ENCODE assay signal across 11 cellular contexts in genomic region chr2:42195559-42195958, GRCh38. TPM values are rescaled to one million over a fixed set of nuclear protein-coding genes. Genes with fewer than 3 reads are reported as not detected.
A peak's percentile ranks its signal among the peaks of the same experiment; 100 is the strongest.
DNase-seq lines count a peak whose midpoint lies in the region; ATAC-seq and TF ChIP-seq lines count a peak whose summit lies in the region.
"Had no signal": no experiment of that assay in that cellular context is flagged by ENCODE, and none has a peak within 500 bp of the region (broad histone marks: within the 10 kb centered on the region; RNA-seq: fewer than 3 reads in every experiment).

No MANE protein-coding gene starts in this region.

- no peak for TF ChIP-seq POLR2A in transverse colon (IDR thresholded peaks at IDR 0.05)
- no peak for TF ChIP-seq POLR2A in lower leg skin (IDR thresholded peaks at IDR 0.05)

- no peaks in the 10 kb centered on the region for H3K36me3 ChIP-seq in transverse colon
- H3K36me3 ChIP-seq: Peyer's patch had no signal

- H3K4me3 Mint-ChIP-seq in activated T-cell treated with anti-CD3 and anti-CD28 coated beads, Interleukin-2, amount 50 U/mL, for 72 hours, result no peak overlapping the region
- no peak overlapping the region for H3K4me3 Mint-ChIP-seq in activated T-cell treated with anti-CD3 and anti-CD28 coated beads, Interleukin-2, amount 50 U/mL, for 4 hours
- no peak overlapping the region for H3K4me3 Mint-ChIP-seq in type B pancreatic cell

- H3K9me3 Mint-ChIP-seq in activated T-cell treated with anti-CD3 and anti-CD28 coated beads, Interleukin-2, amount 50 U/mL, for 72 hours, result peaks cover 0 to 2% of the 10 kb centered on the region in 2 donors
- H3K9me3 Mint-ChIP-seq in activated T-cell treated with anti-CD3 and anti-CD28 coated beads, Interleukin-2, amount 50 U/mL, for 4 hours, result no peaks in the 10 kb centered on the region
- peaks cover 18% of the 10 kb centered on the region for H3K9me3 Mint-ChIP-seq in type B pancreatic cell

- no peaks in the 10 kb centered on the region for H3K36me3 Mint-ChIP-seq in activated T-cell treated with anti-CD3 and anti-CD28 coated beads, Interleukin-2, amount 50 U/mL, for 72 hours (ENCODE audit: insufficient read depth in 2 of 2)
- peaks cover 11% of the 10 kb centered on the region for H3K36me3 Mint-ChIP-seq in activated T-cell treated with anti-CD3 and anti-CD28 coated beads, Interleukin-2, amount 50 U/mL, for 4 hours (ENCODE audit: insufficient read depth)
- H3K36me3 Mint-ChIP-seq in type B pancreatic cell, result peaks cover 26% of the 10 kb centered on the region

- no peak for DNase-seq in activated T-cell treated with anti-CD3 and anti-CD28 coated beads, Interleukin-2, amount 50 U/mL, for 72 hours
- DNase-seq in activated T-cell treated with anti-CD3 and anti-CD28 coated beads, Interleukin-2, amount 50 U/mL, for 4 hours, result no peak
- DNase-seq in fibroblast of pulmonary artery (ENCODE audit: low read depth) (peak; percentile 59), transverse colon (no peak), type B pancreatic cell (ENCODE audit: extremely low spot score, unreplicated experiment) (no peak), lower leg skin (ENCODE audit: low spot score in 2 of 2) (no peak)
- DNase-seq: NCI-H1436 treated with DMSO at 0.1 percent for 48 hours, Peyer's patch had no signal

- in situ Hi-C loops in transverse colon (cut with MboI; ENCODE audit: low pct_ligation_motif_present in 1 of 4, low pct_unique_long_range_greater_than_20kb in 1 of 4, low sequenced_read_pairs in 3 of 4), result loop anchor here in 2 of 4 donors (10.0 kb wide), 1 partner anchor 101 kb away; no protein-coding TSS in a partner anchor

- TF ChIP-seq CTCF in fibroblast of pulmonary artery (IDR thresholded peaks at IDR 0.05; ENCODE audit: low read length, missing control alignments), result no peak
- TF ChIP-seq CTCF in transverse colon (IDR thresholded peaks at IDR 0.05), result no peak
- TF ChIP-seq CTCF in type B pancreatic cell (conservative IDR thresholded peaks at IDR 0.05), result no peak
- no peak for TF ChIP-seq CTCF in lower leg skin (IDR thresholded peaks at IDR 0.05)

- H3K27me3 Mint-ChIP-seq in activated T-cell treated with anti-CD3 and anti-CD28 coated beads, Interleukin-2, amount 50 U/mL, for 72 hours (ENCODE audit: low read depth), result no peaks in the 10 kb centered on the region
- H3K27me3 Mint-ChIP-seq in activated T-cell treated with anti-CD3 and anti-CD28 coated beads, Interleukin-2, amount 50 U/mL, for 4 hours (ENCODE audit: low read depth), result no peaks in the 10 kb centered on the region
- no peaks in the 10 kb centered on the region for H3K27me3 Mint-ChIP-seq in type B pancreatic cell

- no peak for ATAC-seq in activated T-cell treated with anti-CD3 and anti-CD28 coated beads, Interleukin-2, amount 50 U/mL, for 72 hours (replicated peaks in 1 of 2)
- no peak for ATAC-seq in activated T-cell treated with anti-CD3 and anti-CD28 coated beads, Interleukin-2, amount 50 U/mL, for 4 hours
- ATAC-seq in SK-N-SH treated with all-trans-retinoic acid at 6 μM for 48 hours (no peak), HG03565 (IDR thresholded peaks at IDR 0.05; ENCODE audit: unreplicated experiment) (no peak)

- intact Hi-C loops in transverse colon (cut with DNase I; ENCODE audit: low total_unique reads) (no loop called here), lower leg skin (cut with DNase I; ENCODE audit: low total_unique reads) (no loop called here)

- TF ChIP-seq EP300 in transverse colon (IDR thresholded peaks at IDR 0.05; ENCODE audit: low read depth), result no peak

- H3K4me1 ChIP-seq in transverse colon, result peaks cover 19 to 87% (median 52%) of the 10 kb centered on the region in 4 donors

- H3K4me3 ChIP-seq in fibroblast of pulmonary artery (replicated peaks; ENCODE audit: low read depth, low read length) (no peak overlapping the region), transverse colon (no peak overlapping the region), lower leg skin (ENCODE audit: low read depth, poor library complexity, severe bottlenecking) (no peak overlapping the region)
- H3K4me3 ChIP-seq: Peyer's patch, skin epidermis had no signal

- peaks cover 72% of the 10 kb centered on the region for H3K4me1 Mint-ChIP-seq in activated T-cell treated with anti-CD3 and anti-CD28 coated beads, Interleukin-2, amount 50 U/mL, for 72 hours (ENCODE audit: low read depth)
- peaks cover 80% of the 10 kb centered on the region for H3K4me1 Mint-ChIP-seq in activated T-cell treated with anti-CD3 and anti-CD28 coated beads, Interleukin-2, amount 50 U/mL, for 4 hours (ENCODE audit: low read depth)
- peaks cover 40% of the 10 kb centered on the region for H3K4me1 Mint-ChIP-seq in type B pancreatic cell (ENCODE audit: unreplicated experiment)

- H3K27ac Mint-ChIP-seq in activated T-cell treated with anti-CD3 and anti-CD28 coated beads, Interleukin-2, amount 50 U/mL, for 72 hours, result peak overlapping the region; percentile 13
- no peak overlapping the region for H3K27ac Mint-ChIP-seq in type B pancreatic cell

- no peaks in the 10 kb centered on the region for H3K9me3 ChIP-seq in transverse colon
- H3K9me3 ChIP-seq: Peyer's patch had no signal

- peak overlapping the region; percentile 41 to 60 (median 48) for H3K27ac ChIP-seq in transverse colon
- H3K27ac ChIP-seq: skin epidermis had no signal

- no peaks in the 10 kb centered on the region for H3K27me3 ChIP-seq in transverse colon
- H3K27me3 ChIP-seq: Peyer's patch had no signal

TF ChIP-seq in SK-N-SH treated with all-trans-retinoic acid at 6 μM for 48 hours, 23 proteins besides CTCF, POLR2A, EP300 and RAD21 (continues in another document):
- TF ChIP-seq ZFP3 (CRISPR knock-in tag; IDR thresholded peaks at IDR 0.05) (peak; percentile 68; the same call in 1 of the 2 replicates), OSR1 (CRISPR knock-in tag; IDR thresholded peaks at IDR 0.05) (no peak), RARB (CRISPR knock-in tag; IDR thresholded peaks at IDR 0.05) (no peak), TCF4 (CRISPR knock-in tag; IDR thresholded peaks at IDR 0.05; ENCODE audit: borderline replicate concordance) (peak; percentile 49), BACH2 (CRISPR knock-in tag; IDR thresholded peaks at IDR 0.05; ENCODE audit: borderline replicate concordance) (no peak), ISL1 (CRISPR knock-in tag; IDR thresholded peaks at IDR 0.05) (peak; percentile 90), ZFP30 (CRISPR knock-in tag; IDR thresholded peaks at IDR 0.05) (no peak), ZNF565 (CRISPR knock-in tag; conservative IDR thresholded peaks at IDR 0.05; ENCODE audit: low read depth) (no peak), ZNF70 (CRISPR knock-in tag; IDR thresholded peaks at IDR 0.05) (no peak), ESRRG (CRISPR knock-in tag; IDR thresholded peaks at IDR 0.05) (no peak), GLIS3 (CRISPR knock-in tag; IDR thresholded peaks at IDR 0.05) (0 out of 2 replicates have a peak, but pooled peaks have one; percentile 22)
- TF ChIP-seq, protein P1, sequence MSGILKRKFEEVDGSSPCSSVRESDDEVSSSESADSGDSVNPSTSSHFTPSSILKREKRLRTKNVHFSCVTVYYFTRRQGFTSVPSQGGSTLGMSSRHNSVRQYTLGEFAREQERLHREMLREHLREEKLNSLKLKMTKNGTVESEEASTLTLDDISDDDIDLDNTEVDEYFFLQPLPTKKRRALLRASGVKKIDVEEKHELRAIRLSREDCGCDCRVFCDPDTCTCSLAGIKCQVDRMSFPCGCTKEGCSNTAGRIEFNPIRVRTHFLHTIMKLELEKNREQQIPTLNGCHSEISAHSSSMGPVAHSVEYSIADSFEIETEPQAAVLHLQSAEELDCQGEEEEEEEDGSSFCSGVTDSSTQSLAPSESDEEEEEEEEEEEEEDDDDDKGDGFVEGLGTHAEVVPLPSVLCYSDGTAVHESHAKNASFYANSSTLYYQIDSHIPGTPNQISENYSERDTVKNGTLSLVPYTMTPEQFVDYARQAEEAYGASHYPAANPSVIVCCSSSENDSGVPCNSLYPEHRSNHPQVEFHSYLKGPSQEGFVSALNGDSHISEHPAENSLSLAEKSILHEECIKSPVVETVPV (CRISPR knock-in tag; IDR thresholded peaks at IDR 0.05), result no peak
- TF ChIP-seq, protein P2, sequence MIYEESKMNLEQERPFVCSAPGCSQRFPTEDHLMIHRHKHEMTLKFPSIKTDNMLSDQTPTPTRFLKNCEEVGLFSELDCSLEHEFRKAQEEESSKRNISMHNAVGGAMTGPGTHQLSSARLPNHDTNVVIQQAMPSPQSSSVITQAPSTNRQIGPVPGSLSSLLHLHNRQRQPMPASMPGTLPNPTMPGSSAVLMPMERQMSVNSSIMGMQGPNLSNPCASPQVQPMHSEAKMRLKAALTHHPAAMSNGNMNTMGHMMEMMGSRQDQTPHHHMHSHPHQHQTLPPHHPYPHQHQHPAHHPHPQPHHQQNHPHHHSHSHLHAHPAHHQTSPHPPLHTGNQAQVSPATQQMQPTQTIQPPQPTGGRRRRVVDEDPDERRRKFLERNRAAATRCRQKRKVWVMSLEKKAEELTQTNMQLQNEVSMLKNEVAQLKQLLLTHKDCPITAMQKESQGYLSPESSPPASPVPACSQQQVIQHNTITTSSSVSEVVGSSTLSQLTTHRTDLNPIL (CRISPR knock-in tag; IDR thresholded peaks at IDR 0.05; ENCODE audit: low read depth), result peak; percentile 82

RNA-seq across cellular contexts. Expression of gene EML4, which starts 26.4 kb away (rescaled TPM):
- 10 to 100 TPM; 79.2 to 82.2 TPM for total RNA-seq in activated T-cell treated with anti-CD3 and anti-CD28 coated beads, Interleukin-2, amount 50 U/mL, for 72 hours
- 10 to 100 TPM; 57.1 to 60.0 (median 58.2) TPM for total RNA-seq in activated T-cell treated with anti-CD3 and anti-CD28 coated beads, Interleukin-2, amount 50 U/mL, for 4 hours
- total RNA-seq in transverse colon (10 to 100 TPM; 49.7 to 91.5 (median 67.5) TPM), type B pancreatic cell (ENCODE audit: low replicate concordance) (93.6 and 117 TPM in 2 replicates), lower leg skin (10 to 100 TPM; 29.5 to 37.4 (median 33.6) TPM)
